14 cellular contexts compared by ENCODE assay signal in genomic region chr16:56269276-56269675, GRCh38.
DNase-seq lines count a peak whose midpoint lies in the region; ATAC-seq and TF ChIP-seq lines count a peak whose summit lies in the region.
"Had no signal": no experiment of that assay in that cellular context is flagged by ENCODE, and none has a peak within 500 bp of the region (broad histone marks: within the 10 kb centered on the region; RNA-seq: fewer than 3 reads in every experiment).

No MANE protein-coding gene starts in this region.

- in situ Hi-C loops in KBM-7 (cut with MboI; ENCODE audit: low pct_unique_long_range_greater_than_20kb, low sequenced_read_pairs), result no loop called here

- H3K27ac ChIP-seq in endodermal cell (ENCODE audit: low read depth, low read length) (no peak overlapping the region), thoracic aorta (peak overlapping the region; percentile 72 to 84)
- H3K27ac ChIP-seq: 22Rv1, hepatocyte had no signal

- DNase-seq in NCI-H510A treated with DMSO at 0.1 percent for 48 hours (lab: John Stamatoyannopoulos, UW), result peak; percentile 9
- no peak for DNase-seq in NCI-H510A (lab: John Stamatoyannopoulos, UW)
- no peak for DNase-seq in endodermal cell
- DNase-seq in thoracic aorta (ENCODE audit: low spot score), result no peak
- no peak for DNase-seq in cortex of kidney (lab: John Stamatoyannopoulos, UW)
- DNase-seq in AG08396 (ENCODE audit: low spot score), result no peak
- no peak for DNase-seq in KBM-7
- DNase-seq: activated CD4-positive, alpha-beta T cell treated with anti-CD3 and anti-CD28 coated beads for 36 hours; activated T-cell treated with anti-CD3 and anti-CD28 coated beads, Interleukin-2, amount 50 U/mL, for 72 hours; mammary epithelial cell had no signal

- H3K4me3 ChIP-seq in endodermal cell (ENCODE audit: low read length) (no peak overlapping the region), thoracic aorta (no peak overlapping the region)
- H3K4me3 ChIP-seq: hepatocyte had no signal

- whole genome bisulfite sequencing in endodermal cell (ENCODE audit: insufficient coverage in 1 of 2, insufficient read length in 1 of 2), 2 experiments, result 91 to 96% methylated on average over 7 to 13 of the region's 13 CpGs

- H3K27me3 ChIP-seq in endodermal cell (ENCODE audit: control insufficient read depth, insufficient read depth, low read length, poor library complexity, severe bottlenecking), result no peaks in the 10 kb centered on the region
- no peaks in the 10 kb centered on the region for H3K27me3 ChIP-seq in thoracic aorta (replicated peaks; ENCODE audit: insufficient read depth)
- H3K27me3 ChIP-seq: hepatocyte had no signal

- no peak for ATAC-seq in thoracic aorta (ENCODE audit: insufficient number of reproducible peaks, low FRiP score, low read depth)
- ATAC-seq: activated CD4-positive, alpha-beta T cell treated with anti-CD3 and anti-CD28 coated beads for 36 hours; activated T-cell treated with anti-CD3 and anti-CD28 coated beads, Interleukin-2, amount 50 U/mL, for 72 hours had no signal

- H3K4me1 ChIP-seq in endodermal cell (ENCODE audit: control insufficient read depth, insufficient read depth, low read length) (peaks cover 4% of the 10 kb centered on the region), thoracic aorta (ENCODE audit: control insufficient read depth in 1 of 2, low read depth in 2 of 2) (peaks cover 13 to 19% of the 10 kb centered on the region in 2 donors)

- no peak overlapping the region for H3K9ac ChIP-seq in endodermal cell (ENCODE audit: extremely low read depth, low read length, poor library complexity, severe bottlenecking)

- no peaks in the 10 kb centered on the region for H3K27me3 Mint-ChIP-seq in endodermal cell (ENCODE audit: insufficient read depth)
- peaks cover 20% of the 10 kb centered on the region for H3K27me3 Mint-ChIP-seq in nephron (ENCODE audit: low read depth)

- H3K9me3 Mint-ChIP-seq in endodermal cell (peaks cover 12% of the 10 kb centered on the region), nephron (peaks cover 4% of the 10 kb centered on the region)
- H3K9me3 Mint-ChIP-seq: activated T-cell treated with anti-CD3 and anti-CD28 coated beads, Interleukin-2, amount 50 U/mL, for 72 hours; T-helper 1 cell treated with Interleukin-12 subunit alpha and Interleukin-12 subunit beta and Interleukin-4 antibody, amounts not matched to agents 30 μg/mL and 1 μg/mL, for 36 hours had no signal

- H3K36me3 Mint-ChIP-seq in endodermal cell (ENCODE audit: low read depth) (peaks cover under 1% of the 10 kb centered on the region), nephron (ENCODE audit: low read depth) (peaks cover 3% of the 10 kb centered on the region)

- H3K9me3 ChIP-seq in endodermal cell (ENCODE audit: control insufficient read depth, low read length) (peaks cover 13% of the 10 kb centered on the region), thoracic aorta (no peaks in the 10 kb centered on the region)

- TF ChIP-seq CTCF in endodermal cell (conservative IDR thresholded peaks at IDR 0.05) (no peak), nephron (IDR thresholded peaks at IDR 0.05; ENCODE audit: unreplicated experiment in 3 of 3) (no peak), thoracic aorta (IDR thresholded peaks at IDR 0.05) (no peak)

- H3K36me3 ChIP-seq in endodermal cell (ENCODE audit: control insufficient read depth, insufficient read depth, low read length) (no peaks in the 10 kb centered on the region), thoracic aorta (no peaks in the 10 kb centered on the region)

- H3K4me1 Mint-ChIP-seq in endodermal cell (peaks cover 9% of the 10 kb centered on the region), nephron (peaks cover 6% of the 10 kb centered on the region)
- H3K4me1 Mint-ChIP-seq: activated CD4-positive, alpha-beta T cell treated with anti-CD3 and anti-CD28 coated beads for 36 hours had no signal

- H3K27ac Mint-ChIP-seq in endodermal cell (peak overlapping the region; percentile 8), nephron (peak overlapping the region; percentile 0 to 73 (median 48))
- H3K27ac Mint-ChIP-seq: activated CD4-positive, alpha-beta T cell treated with anti-CD3 and anti-CD28 coated beads for 36 hours; activated T-cell treated with anti-CD3 and anti-CD28 coated beads, Interleukin-2, amount 50 U/mL, for 72 hours; T-helper 1 cell treated with Interleukin-12 subunit alpha and Interleukin-12 subunit beta and Interleukin-4 antibody, amounts not matched to agents 30 μg/mL and 1 μg/mL, for 36 hours had no signal

- no peak overlapping the region for H3K4me3 Mint-ChIP-seq in endodermal cell
- peak overlapping the region in 2 of 3 experiments; percentile 5 to 40 for H3K4me3 Mint-ChIP-seq in nephron
- H3K4me3 Mint-ChIP-seq: activated CD4-positive, alpha-beta T cell treated with anti-CD3 and anti-CD28 coated beads for 36 hours; activated T-cell treated with anti-CD3 and anti-CD28 coated beads, Interleukin-2, amount 50 U/mL, for 72 hours; T-helper 1 cell treated with Interleukin-12 subunit alpha and Interleukin-12 subunit beta and Interleukin-4 antibody, amounts not matched to agents 30 μg/mL and 1 μg/mL, for 36 hours had no signal
